In the genomic region with DNA sequence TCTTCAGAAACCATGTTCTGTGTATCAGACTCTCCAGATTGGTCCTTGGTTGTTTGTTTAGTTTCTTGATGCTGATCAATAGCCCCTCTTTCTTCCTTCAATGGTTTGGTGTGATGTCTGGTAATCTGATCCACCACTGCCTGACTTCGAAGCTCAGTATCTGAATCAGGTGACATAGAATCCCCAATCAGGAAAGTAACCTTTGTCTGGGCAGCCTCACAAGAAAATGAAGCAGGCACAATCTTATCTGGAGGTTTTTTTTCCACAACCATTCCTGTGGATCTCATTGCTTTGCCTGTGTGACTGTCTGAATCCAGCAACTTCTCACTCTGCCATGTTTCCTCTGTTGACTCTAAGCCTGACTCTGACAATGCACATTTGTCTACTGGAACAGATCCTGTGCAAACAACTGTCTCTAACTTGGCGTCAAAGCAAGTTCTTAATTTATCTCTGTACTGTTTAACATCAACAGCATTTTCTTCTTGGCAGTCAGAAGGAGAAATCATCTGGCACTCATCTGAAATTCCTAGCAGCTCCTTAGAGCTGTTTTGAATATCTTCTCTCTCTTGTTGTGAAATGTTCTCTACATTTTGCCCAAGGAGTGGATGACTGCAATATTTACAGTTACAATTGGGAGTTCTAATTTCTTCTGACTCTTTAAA, we compare ENCODE assay signal across 1 cellular context.
TF ChIP-seq lines count a peak whose summit lies in the region.

No MANE protein-coding gene starts in this region.

TF ChIP-seq in GM23338, 12 proteins besides CTCF, POLR2A, EP300 and RAD21 (continued from another document):
- TF ChIP-seq, protein P1, sequence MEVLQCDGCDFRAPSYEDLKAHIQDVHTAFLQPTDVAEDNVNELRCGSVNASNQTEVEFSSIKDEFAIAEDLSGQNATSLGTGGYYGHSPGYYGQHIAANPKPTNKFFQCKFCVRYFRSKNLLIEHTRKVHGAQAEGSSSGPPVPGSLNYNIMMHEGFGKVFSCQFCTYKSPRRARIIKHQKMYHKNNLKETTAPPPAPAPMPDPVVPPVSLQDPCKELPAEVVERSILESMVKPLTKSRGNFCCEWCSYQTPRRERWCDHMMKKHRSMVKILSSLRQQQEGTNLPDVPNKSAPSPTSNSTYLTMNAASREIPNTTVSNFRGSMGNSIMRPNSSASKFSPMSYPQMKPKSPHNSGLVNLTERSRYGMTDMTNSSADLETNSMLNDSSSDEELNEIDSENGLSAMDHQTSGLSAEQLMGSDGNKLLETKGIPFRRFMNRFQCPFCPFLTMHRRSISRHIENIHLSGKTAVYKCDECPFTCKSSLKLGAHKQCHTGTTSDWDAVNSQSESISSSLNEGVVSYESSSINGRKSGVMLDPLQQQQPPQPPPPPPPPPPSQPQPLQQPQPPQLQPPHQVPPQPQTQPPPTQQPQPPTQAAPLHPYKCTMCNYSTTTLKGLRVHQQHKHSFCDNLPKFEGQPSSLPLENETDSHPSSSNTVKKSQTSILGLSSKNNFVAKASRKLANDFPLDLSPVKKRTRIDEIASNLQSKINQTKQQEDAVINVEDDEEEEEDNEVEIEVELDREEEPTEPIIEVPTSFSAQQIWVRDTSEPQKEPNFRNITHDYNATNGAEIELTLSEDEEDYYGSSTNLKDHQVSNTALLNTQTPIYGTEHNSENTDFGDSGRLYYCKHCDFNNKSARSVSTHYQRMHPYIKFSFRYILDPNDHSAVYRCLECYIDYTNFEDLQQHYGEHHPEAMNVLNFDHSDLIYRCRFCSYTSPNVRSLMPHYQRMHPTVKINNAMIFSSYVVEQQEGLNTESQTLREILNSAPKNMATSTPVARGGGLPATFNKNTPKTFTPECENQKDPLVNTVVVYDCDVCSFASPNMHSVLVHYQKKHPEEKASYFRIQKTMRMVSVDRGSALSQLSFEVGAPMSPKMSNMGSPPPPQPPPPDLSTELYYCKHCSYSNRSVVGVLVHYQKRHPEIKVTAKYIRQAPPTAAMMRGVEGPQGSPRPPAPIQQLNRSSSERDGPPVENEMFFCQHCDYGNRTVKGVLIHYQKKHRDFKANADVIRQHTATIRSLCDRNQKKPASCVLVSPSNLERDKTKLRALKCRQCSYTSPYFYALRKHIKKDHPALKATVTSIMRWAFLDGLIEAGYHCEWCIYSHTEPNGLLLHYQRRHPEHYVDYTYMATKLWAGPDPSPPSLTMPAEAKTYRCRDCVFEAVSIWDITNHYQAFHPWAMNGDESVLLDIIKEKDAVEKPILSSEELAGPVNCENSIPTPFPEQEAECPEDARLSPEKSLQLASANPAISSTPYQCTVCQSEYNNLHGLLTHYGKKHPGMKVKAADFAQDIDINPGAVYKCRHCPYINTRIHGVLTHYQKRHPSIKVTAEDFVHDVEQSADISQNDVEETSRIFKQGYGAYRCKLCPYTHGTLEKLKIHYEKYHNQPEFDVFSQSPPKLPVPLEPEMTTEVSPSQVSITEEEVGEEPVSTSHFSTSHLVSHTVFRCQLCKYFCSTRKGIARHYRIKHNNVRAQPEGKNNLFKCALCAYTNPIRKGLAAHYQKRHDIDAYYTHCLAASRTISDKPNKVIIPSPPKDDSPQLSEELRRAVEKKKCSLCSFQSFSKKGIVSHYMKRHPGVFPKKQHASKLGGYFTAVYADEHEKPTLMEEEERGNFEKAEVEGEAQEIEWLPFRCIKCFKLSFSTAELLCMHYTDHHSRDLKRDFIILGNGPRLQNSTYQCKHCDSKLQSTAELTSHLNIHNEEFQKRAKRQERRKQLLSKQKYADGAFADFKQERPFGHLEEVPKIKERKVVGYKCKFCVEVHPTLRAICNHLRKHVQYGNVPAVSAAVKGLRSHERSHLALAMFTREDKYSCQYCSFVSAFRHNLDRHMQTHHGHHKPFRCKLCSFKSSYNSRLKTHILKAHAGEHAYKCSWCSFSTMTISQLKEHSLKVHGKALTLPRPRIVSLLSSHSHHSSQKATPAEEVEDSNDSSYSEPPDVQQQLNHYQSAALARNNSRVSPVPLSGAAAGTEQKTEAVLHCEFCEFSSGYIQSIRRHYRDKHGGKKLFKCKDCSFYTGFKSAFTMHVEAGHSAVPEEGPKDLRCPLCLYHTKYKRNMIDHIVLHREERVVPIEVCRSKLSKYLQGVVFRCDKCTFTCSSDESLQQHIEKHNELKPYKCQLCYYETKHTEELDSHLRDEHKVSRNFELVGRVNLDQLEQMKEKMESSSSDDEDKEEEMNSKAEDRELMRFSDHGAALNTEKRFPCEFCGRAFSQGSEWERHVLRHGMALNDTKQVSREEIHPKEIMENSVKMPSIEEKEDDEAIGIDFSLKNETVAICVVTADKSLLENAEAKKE (CRISPR knock-in tag; IDR thresholded peaks at IDR 0.05) = no peak
- TF ChIP-seq EZH2 (IDR thresholded peaks at IDR 0.05; ENCODE audit: low read depth, unreplicated experiment) (no peak), ZNF331 (CRISPR knock-in tag; IDR thresholded peaks at IDR 0.05; ENCODE audit: low read depth) (no peak), NANOG (IDR thresholded peaks at IDR 0.05; ENCODE audit: borderline replicate concordance) (no peak), JUNB (IDR thresholded peaks at IDR 0.05; ENCODE audit: unreplicated experiment) (no peak), STAT1 (IDR thresholded peaks at IDR 0.05; ENCODE audit: unreplicated experiment) (no peak)
